1 cellular context compared by ENCODE assay signal in the genomic region with DNA sequence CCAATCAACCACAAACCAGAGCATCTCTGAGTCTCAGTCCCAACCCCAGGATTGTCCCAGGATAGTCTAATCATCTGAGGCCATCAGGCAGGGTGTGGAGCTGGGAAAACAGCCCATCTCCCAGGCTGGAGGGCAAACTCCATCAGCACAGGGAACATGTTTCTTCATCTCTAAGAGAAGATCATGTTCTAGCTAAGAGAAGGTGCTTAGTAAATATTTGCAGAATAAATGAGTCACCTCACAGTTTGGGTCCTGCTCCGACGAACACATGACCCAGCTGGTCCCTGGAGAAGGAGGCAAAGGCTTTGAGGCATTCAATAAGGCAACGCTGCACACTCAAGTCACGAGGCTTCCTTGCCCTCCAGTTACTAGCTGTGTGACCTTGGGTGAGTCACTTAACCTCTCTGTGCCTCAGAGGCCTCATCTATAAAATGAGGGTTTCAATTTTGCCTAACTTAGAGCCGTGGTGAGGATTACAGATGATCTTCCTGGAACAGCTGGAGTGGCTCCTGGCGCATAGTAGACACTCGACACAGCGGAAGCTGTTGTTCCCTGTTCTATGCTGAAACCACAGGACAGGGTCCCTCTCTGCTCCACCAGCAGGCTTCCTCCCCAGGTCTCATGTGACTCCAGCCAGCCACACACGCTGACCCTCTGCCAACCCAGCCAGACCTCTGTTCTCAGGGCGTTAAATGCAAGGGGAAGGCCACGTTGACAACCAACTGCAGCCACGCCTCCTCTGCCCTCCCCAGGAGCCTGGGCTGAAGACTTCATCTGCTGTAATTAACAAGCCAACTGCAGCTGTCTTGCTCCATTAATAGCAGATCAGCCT.
A peak's percentile ranks its signal among the peaks of the same experiment; 100 is the strongest.
TF ChIP-seq lines count a peak whose summit lies in the region.

No MANE protein-coding gene starts in this region.

TF ChIP-seq in HepG2, 621 proteins besides CTCF, POLR2A, EP300 and RAD21 (continues in another document):
- TF ChIP-seq, protein P1, sequence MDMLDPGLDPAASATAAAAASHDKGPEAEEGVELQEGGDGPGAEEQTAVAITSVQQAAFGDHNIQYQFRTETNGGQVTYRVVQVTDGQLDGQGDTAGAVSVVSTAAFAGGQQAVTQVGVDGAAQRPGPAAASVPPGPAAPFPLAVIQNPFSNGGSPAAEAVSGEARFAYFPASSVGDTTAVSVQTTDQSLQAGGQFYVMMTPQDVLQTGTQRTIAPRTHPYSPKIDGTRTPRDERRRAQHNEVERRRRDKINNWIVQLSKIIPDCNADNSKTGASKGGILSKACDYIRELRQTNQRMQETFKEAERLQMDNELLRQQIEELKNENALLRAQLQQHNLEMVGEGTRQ (IDR thresholded peaks at IDR 0.05; ENCODE audit: low read depth, low read length), result peak; percentile 65
- TF ChIP-seq, protein P1 (CRISPR knock-in tag; IDR thresholded peaks at IDR 0.05; ENCODE audit: borderline replicate concordance), result no peak; the same call in 1 of the 2 replicates
- TF ChIP-seq NCOA1 (CRISPR knock-in tag; IDR thresholded peaks at IDR 0.05), result no peak
- TF ChIP-seq NONO (IDR thresholded peaks at IDR 0.05), result no peak
- TF ChIP-seq NONO (CRISPR knock-in tag; conservative IDR thresholded peaks at IDR 0.05), result no peak
- TF ChIP-seq SCMH1 (CRISPR knock-in tag; IDR thresholded peaks at IDR 0.05; ENCODE audit: borderline replicate concordance), result no peak
- TF ChIP-seq, protein P2, sequence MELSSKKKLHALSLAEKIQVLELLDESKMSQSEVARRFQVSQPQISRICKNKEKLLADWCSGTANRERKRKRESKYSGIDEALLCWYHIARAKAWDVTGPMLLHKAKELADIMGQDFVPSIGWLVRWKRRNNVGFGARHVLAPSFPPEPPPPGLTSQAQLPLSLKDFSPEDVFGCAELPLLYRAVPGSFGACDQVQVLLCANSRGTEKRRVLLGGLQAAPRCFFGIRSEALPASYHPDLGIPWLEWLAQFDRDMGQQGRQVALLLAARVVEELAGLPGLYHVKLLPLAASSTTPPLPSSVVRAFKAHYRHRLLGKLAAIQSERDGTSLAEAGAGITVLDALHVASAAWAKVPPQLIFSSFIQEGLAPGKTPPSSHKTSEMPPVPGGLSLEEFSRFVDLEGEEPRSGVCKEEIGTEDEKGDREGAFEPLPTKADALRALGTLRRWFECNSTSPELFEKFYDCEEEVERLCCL (CRISPR knock-in tag; IDR thresholded peaks at IDR 0.05; ENCODE audit: borderline replicate concordance), result no peak
- TF ChIP-seq HDAC6 (IDR thresholded peaks at IDR 0.05; ENCODE audit: low read depth, low read length), result no peak
- TF ChIP-seq, protein P3, sequence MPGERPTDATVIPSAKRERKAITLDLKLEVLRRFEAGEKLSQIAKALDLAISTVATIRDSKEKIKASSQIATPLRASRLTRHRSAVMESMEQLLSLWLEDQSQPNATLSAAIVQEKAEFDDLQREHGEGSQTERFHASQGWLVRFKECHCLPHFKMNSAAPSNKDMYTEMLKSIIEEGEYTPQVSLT (CRISPR knock-in tag; IDR thresholded peaks at IDR 0.05; ENCODE audit: borderline replicate concordance, low read depth), result no peak
- TF ChIP-seq, protein P4, sequence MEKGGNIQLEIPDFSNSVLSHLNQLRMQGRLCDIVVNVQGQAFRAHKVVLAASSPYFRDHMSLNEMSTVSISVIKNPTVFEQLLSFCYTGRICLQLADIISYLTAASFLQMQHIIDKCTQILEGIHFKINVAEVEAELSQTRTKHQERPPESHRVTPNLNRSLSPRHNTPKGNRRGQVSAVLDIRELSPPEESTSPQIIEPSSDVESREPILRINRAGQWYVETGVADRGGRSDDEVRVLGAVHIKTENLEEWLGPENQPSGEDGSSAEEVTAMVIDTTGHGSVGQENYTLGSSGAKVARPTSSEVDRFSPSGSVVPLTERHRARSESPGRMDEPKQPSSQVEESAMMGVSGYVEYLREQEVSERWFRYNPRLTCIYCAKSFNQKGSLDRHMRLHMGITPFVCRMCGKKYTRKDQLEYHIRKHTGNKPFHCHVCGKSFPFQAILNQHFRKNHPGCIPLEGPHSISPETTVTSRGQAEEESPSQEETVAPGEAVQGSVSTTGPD (CRISPR knock-in tag; IDR thresholded peaks at IDR 0.05), result no peak
- no peak for TF ChIP-seq ZNF564 (CRISPR knock-in tag; IDR thresholded peaks at IDR 0.05)
- TF ChIP-seq ZNF713 (CRISPR knock-in tag; IDR thresholded peaks at IDR 0.05), result no peak
- TF ChIP-seq KAT2B (IDR thresholded peaks at IDR 0.05; ENCODE audit: borderline replicate concordance, low read depth, low read length), result no peak
- TF ChIP-seq HDAC2 (CRISPR knock-in tag; IDR thresholded peaks at IDR 0.05), result 0 out of 2 replicates have a peak, but pooled peaks have one; percentile 34
- peak; percentile 36; the same call in 1 of the 2 replicates for TF ChIP-seq SOX5 (CRISPR knock-in tag; IDR thresholded peaks at IDR 0.05; ENCODE audit: borderline replicate concordance)
- TF ChIP-seq, protein P5, sequence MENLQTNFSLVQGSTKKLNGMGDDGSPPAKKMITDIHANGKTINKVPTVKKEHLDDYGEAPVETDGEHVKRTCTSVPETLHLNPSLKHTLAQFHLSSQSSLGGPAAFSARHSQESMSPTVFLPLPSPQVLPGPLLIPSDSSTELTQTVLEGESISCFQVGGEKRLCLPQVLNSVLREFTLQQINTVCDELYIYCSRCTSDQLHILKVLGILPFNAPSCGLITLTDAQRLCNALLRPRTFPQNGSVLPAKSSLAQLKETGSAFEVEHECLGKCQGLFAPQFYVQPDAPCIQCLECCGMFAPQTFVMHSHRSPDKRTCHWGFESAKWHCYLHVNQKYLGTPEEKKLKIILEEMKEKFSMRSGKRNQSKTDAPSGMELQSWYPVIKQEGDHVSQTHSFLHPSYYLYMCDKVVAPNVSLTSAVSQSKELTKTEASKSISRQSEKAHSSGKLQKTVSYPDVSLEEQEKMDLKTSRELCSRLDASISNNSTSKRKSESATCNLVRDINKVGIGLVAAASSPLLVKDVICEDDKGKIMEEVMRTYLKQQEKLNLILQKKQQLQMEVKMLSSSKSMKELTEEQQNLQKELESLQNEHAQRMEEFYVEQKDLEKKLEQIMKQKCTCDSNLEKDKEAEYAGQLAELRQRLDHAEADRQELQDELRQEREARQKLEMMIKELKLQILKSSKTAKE (CRISPR knock-in tag; IDR thresholded peaks at IDR 0.05; ENCODE audit: borderline replicate concordance), result no peak
- TF ChIP-seq ZNF292 (CRISPR knock-in tag; IDR thresholded peaks at IDR 0.05; ENCODE audit: borderline replicate concordance, low read depth), result no peak
- TF ChIP-seq, protein P6, sequence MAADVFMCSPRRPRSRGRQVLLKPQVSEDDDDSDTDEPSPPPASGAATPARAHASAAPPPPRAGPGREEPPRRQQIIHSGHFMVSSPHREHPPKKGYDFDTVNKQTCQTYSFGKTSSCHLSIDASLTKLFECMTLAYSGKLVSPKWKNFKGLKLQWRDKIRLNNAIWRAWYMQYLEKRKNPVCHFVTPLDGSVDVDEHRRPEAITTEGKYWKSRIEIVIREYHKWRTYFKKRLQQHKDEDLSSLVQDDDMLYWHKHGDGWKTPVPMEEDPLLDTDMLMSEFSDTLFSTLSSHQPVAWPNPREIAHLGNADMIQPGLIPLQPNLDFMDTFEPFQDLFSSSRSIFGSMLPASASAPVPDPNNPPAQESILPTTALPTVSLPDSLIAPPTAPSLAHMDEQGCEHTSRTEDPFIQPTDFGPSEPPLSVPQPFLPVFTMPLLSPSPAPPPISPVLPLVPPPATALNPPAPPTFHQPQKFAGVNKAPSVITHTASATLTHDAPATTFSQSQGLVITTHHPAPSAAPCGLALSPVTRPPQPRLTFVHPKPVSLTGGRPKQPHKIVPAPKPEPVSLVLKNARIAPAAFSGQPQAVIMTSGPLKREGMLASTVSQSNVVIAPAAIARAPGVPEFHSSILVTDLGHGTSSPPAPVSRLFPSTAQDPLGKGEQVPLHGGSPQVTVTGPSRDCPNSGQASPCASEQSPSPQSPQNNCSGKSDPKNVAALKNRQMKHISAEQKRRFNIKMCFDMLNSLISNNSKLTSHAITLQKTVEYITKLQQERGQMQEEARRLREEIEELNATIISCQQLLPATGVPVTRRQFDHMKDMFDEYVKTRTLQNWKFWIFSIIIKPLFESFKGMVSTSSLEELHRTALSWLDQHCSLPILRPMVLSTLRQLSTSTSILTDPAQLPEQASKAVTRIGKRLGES (CRISPR knock-in tag; IDR thresholded peaks at IDR 0.05; ENCODE audit: borderline replicate concordance), result no peak
- peak; percentile 89 for TF ChIP-seq JUND (CRISPR knock-in tag; IDR thresholded peaks at IDR 0.05)
- TF ChIP-seq MIER3 (CRISPR knock-in tag; IDR thresholded peaks at IDR 0.05; ENCODE audit: borderline replicate concordance), result peak; percentile 26; the same call in 1 of the 2 replicates
- TF ChIP-seq ETV5 (CRISPR knock-in tag; IDR thresholded peaks at IDR 0.05; ENCODE audit: borderline replicate concordance), result no peak; the same call in 1 of the 2 replicates
- TF ChIP-seq, protein P7, sequence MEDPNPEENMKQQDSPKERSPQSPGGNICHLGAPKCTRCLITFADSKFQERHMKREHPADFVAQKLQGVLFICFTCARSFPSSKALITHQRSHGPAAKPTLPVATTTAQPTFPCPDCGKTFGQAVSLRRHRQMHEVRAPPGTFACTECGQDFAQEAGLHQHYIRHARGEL (CRISPR knock-in tag; IDR thresholded peaks at IDR 0.05), result no peak
- TF ChIP-seq FOXK2 (IDR thresholded peaks at IDR 0.05), result no peak
- TF ChIP-seq, protein P8, sequence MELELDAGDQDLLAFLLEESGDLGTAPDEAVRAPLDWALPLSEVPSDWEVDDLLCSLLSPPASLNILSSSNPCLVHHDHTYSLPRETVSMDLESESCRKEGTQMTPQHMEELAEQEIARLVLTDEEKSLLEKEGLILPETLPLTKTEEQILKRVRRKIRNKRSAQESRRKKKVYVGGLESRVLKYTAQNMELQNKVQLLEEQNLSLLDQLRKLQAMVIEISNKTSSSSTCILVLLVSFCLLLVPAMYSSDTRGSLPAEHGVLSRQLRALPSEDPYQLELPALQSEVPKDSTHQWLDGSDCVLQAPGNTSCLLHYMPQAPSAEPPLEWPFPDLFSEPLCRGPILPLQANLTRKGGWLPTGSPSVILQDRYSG (CRISPR knock-in tag; IDR thresholded peaks at IDR 0.05), result no peak
- TF ChIP-seq EZH2 (conservative IDR thresholded peaks at IDR 0.05; ENCODE audit: low read depth, low read length), result no peak
- TF ChIP-seq, protein P9, sequence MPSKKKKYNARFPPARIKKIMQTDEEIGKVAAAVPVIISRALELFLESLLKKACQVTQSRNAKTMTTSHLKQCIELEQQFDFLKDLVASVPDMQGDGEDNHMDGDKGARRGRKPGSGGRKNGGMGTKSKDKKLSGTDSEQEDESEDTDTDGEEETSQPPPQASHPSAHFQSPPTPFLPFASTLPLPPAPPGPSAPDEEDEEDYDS (CRISPR knock-in tag; IDR thresholded peaks at IDR 0.05), result no peak
- TF ChIP-seq, protein P10, sequence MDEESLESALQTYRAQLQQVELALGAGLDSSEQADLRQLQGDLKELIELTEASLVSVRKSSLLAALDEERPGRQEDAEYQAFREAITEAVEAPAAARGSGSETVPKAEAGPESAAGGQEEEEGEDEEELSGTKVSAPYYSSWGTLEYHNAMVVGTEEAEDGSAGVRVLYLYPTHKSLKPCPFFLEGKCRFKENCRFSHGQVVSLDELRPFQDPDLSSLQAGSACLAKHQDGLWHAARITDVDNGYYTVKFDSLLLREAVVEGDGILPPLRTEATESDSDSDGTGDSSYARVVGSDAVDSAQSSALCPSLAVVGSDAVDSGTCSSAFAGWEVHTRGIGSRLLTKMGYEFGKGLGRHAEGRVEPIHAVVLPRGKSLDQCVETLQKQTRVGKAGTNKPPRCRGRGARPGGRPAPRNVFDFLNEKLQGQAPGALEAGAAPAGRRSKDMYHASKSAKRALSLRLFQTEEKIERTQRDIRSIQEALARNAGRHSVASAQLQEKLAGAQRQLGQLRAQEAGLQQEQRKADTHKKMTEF (CRISPR knock-in tag; IDR thresholded peaks at IDR 0.05), result peak; percentile 67; the same call in 1 of the 2 replicates
- TF ChIP-seq ZNF510 (CRISPR knock-in tag; IDR thresholded peaks at IDR 0.05; ENCODE audit: low read depth), result no peak
- no peak for TF ChIP-seq ARID2 (CRISPR knock-in tag; IDR thresholded peaks at IDR 0.05; ENCODE audit: borderline replicate concordance)
- TF ChIP-seq SALL1 (CRISPR knock-in tag; IDR thresholded peaks at IDR 0.05), result peak; percentile 24; the same call in 1 of the 2 replicates
- peak; percentile 31; the same call in 1 of the 2 replicates for TF ChIP-seq NCOA2 (CRISPR knock-in tag; IDR thresholded peaks at IDR 0.05)
- TF ChIP-seq HOXA5 (CRISPR knock-in tag; IDR thresholded peaks at IDR 0.05), result no peak
- TF ChIP-seq CBX2 (IDR thresholded peaks at IDR 0.05; ENCODE audit: low read depth, low read length), result no peak
- no peak for TF ChIP-seq CBX2 (CRISPR knock-in tag; IDR thresholded peaks at IDR 0.05; ENCODE audit: low read depth)
- 0 out of 2 replicates have a peak, but pooled peaks have one; percentile 38 for TF ChIP-seq ZNF614 (CRISPR knock-in tag; IDR thresholded peaks at IDR 0.05; ENCODE audit: borderline replicate concordance)
- TF ChIP-seq ZNF253 (CRISPR knock-in tag; IDR thresholded peaks at IDR 0.05; ENCODE audit: borderline replicate concordance), result no peak
- no peak for TF ChIP-seq ZIK1 (CRISPR knock-in tag; IDR thresholded peaks at IDR 0.05; ENCODE audit: borderline replicate concordance, low read depth)
- TF ChIP-seq ZNF451 (CRISPR knock-in tag; IDR thresholded peaks at IDR 0.05), result no peak
- TF ChIP-seq SIX4 (CRISPR knock-in tag; IDR thresholded peaks at IDR 0.05), result peak; percentile 59; the same call in 1 of the 2 replicates
- no peak for TF ChIP-seq RAD51 (IDR thresholded peaks at IDR 0.05; ENCODE audit: borderline replicate concordance)
- TF ChIP-seq, protein P11, sequence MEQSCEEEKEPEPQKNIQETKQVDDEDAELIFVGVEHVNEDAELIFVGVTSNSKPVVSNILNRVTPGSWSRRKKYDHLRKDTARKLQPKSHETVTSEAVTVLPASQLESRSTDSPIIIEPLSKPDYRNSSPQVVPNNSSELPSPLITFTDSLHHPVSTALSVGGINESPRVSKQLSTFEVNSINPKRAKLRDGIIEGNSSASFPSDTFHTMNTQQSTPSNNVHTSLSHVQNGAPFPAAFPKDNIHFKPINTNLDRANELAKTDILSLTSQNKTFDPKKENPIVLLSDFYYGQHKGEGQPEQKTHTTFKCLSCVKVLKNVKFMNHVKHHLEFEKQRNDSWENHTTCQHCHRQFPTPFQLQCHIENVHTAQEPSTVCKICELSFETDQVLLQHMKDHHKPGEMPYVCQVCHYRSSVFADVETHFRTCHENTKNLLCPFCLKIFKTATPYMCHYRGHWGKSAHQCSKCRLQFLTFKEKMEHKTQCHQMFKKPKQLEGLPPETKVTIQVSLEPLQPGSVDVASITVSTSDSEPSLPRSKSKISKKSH (CRISPR knock-in tag; IDR thresholded peaks at IDR 0.05; ENCODE audit: borderline replicate concordance), result no peak
- TF ChIP-seq, protein P12, sequence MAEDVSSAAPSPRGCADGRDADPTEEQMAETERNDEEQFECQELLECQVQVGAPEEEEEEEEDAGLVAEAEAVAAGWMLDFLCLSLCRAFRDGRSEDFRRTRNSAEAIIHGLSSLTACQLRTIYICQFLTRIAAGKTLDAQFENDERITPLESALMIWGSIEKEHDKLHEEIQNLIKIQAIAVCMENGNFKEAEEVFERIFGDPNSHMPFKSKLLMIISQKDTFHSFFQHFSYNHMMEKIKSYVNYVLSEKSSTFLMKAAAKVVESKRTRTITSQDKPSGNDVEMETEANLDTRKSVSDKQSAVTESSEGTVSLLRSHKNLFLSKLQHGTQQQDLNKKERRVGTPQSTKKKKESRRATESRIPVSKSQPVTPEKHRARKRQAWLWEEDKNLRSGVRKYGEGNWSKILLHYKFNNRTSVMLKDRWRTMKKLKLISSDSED (CRISPR knock-in tag; IDR thresholded peaks at IDR 0.05), result no peak
